16 cellular contexts compared by ENCODE assay signal in genomic region chr20:11430652-11431051, GRCh38.
DNase-seq lines count a peak whose midpoint lies in the region; ATAC-seq, FAIRE-seq and TF ChIP-seq lines count a peak whose summit lies in the region.
"Had no signal": no experiment of that assay in that cellular context is flagged by ENCODE, and none has a peak within 500 bp of the region (broad histone marks: within the 10 kb centered on the region; RNA-seq: fewer than 3 reads in every experiment).

No MANE protein-coding gene starts in this region.

- H3K27ac ChIP-seq in A549: no peak overlapping the region
- peak overlapping the region; percentile 28 for H3K27ac ChIP-seq in neural cell (ENCODE audit: low read length)
- no peak overlapping the region for H3K27ac ChIP-seq in hepatocyte
- H3K27ac ChIP-seq: BLaER1 treated with 17β-estradiol and CSF1 and Interleukin-3, amounts not matched to agents 10 nM and 100 nM; HL-60 had no signal

- H3K27me3 ChIP-seq in neural cell (ENCODE audit: insufficient read depth, low read depth, low read length) (no peaks in the 10 kb centered on the region), hepatocyte (no peaks in the 10 kb centered on the region)
- H3K27me3 ChIP-seq: BLaER1 treated with 17β-estradiol and CSF1 and Interleukin-3, amounts not matched to agents 10 nM and 100 nM had no signal

- H3K27me3 Mint-ChIP-seq in glutamatergic neuron (ENCODE audit: unreplicated experiment): peaks cover 2% of the 10 kb centered on the region
- no peaks in the 10 kb centered on the region for H3K27me3 Mint-ChIP-seq in type B pancreatic cell
- no peaks in the 10 kb centered on the region for H3K27me3 Mint-ChIP-seq in activated naive CD8-positive, alpha-beta T cell treated with anti-CD3 and anti-CD28 coated beads for 36 hours
- H3K27me3 Mint-ChIP-seq: B cell, IgD-negative memory B cell had no signal

- no peaks in the 10 kb centered on the region for H3K9me2 ChIP-seq in neural cell (ENCODE audit: insufficient read depth, low read length)
- H3K9me2 ChIP-seq in hepatocyte (replicated peaks; ENCODE audit: insufficient read depth): no peaks in the 10 kb centered on the region

- 91% methylated on average over 3 of the region's 3 CpGs for WGBS in A549 (ENCODE audit: missing lambda C conversion rate)
- WGBS in hepatocyte (ENCODE audit: low lambda C conversion rate, missing lambda C conversion rate): 78% methylated on average over 3 of the region's 3 CpGs

- TF ChIP-seq EP300 in A549 (IDR thresholded peaks at IDR 0.05) (no peak), neural cell (conservative IDR thresholded peaks at IDR 0.05; ENCODE audit: poor library complexity, severe bottlenecking) (no peak)

- TF ChIP-seq RAD21 in A549 (conservative IDR thresholded peaks at IDR 0.05 in 1 of 2, IDR thresholded peaks at IDR 0.05 in 1 of 2): no peak
- TF ChIP-seq RAD21 in neural cell (conservative IDR thresholded peaks at IDR 0.05): no peak

- DNase-seq in A549 (ENCODE audit: low read depth in 1 of 2, low spot score in 1 of 2) (no peak), glutamatergic neuron (no peak), type B pancreatic cell (ENCODE audit: extremely low spot score, unreplicated experiment) (no peak), hepatocyte (ENCODE audit: low spot score) (no peak), GM13977 (ENCODE audit: low spot score) (no peak)
- no peak for DNase-seq in activated naive CD8-positive, alpha-beta T cell treated with anti-CD3 and anti-CD28 coated beads for 36 hours
- DNase-seq: 8988T; Calu3; CD8-positive, alpha-beta T cell; GF-D8 had no signal

- H3K4me1 ChIP-seq in A549: peaks cover 7% of the 10 kb centered on the region
- H3K4me1 ChIP-seq in hepatocyte (ENCODE audit: insufficient read depth): no peaks in the 10 kb centered on the region
- H3K4me1 ChIP-seq: BLaER1 treated with 17β-estradiol and CSF1 and Interleukin-3, amounts not matched to agents 10 nM and 100 nM; HAP-1 had no signal

- H3K27ac Mint-ChIP-seq in glutamatergic neuron (ENCODE audit: unreplicated experiment) (peak overlapping the region; percentile 62), type B pancreatic cell (peak overlapping the region; percentile 18)
- no peak overlapping the region for H3K27ac Mint-ChIP-seq in activated naive CD8-positive, alpha-beta T cell treated with anti-CD3 and anti-CD28 coated beads for 36 hours
- H3K27ac Mint-ChIP-seq: B cell; CD8-positive, alpha-beta T cell; IgD-negative memory B cell had no signal

- no peak overlapping the region for H3K9ac ChIP-seq in neural cell (ENCODE audit: low read length)
- H3K9ac ChIP-seq: BLaER1 treated with 17β-estradiol and CSF1 and Interleukin-3, amounts not matched to agents 10 nM and 100 nM had no signal

- H3K9me3 Mint-ChIP-seq in glutamatergic neuron (ENCODE audit: unreplicated experiment) (no peaks in the 10 kb centered on the region), type B pancreatic cell (no peaks in the 10 kb centered on the region)
- H3K9me3 Mint-ChIP-seq in activated naive CD8-positive, alpha-beta T cell treated with anti-CD3 and anti-CD28 coated beads for 36 hours: peaks cover 3% of the 10 kb centered on the region

- no peaks in the 10 kb centered on the region for H3F3A ChIP-seq in neural cell (ENCODE audit: insufficient read depth, low read length, poor library complexity, severe bottlenecking)

- FAIRE-seq in A549 (lab: Jason Lieb, UNC): no peak

- no peaks in the 10 kb centered on the region for H3K36me3 ChIP-seq in neural cell (ENCODE audit: insufficient read depth, low read length)
- H3K36me3 ChIP-seq in hepatocyte (replicated peaks; ENCODE audit: insufficient read depth, low read depth): no peaks in the 10 kb centered on the region
- H3K36me3 ChIP-seq: BLaER1 treated with 17β-estradiol and CSF1 and Interleukin-3, amounts not matched to agents 10 nM and 100 nM; HAP-1 had no signal

- H3K4me3 Mint-ChIP-seq in glutamatergic neuron (ENCODE audit: unreplicated experiment) (no peak overlapping the region), type B pancreatic cell (peak overlapping the region; percentile 6)
- H3K4me3 Mint-ChIP-seq in activated naive CD8-positive, alpha-beta T cell treated with anti-CD3 and anti-CD28 coated beads for 36 hours: no peak overlapping the region
- H3K4me3 Mint-ChIP-seq: B cell; CD8-positive, alpha-beta T cell; IgD-negative memory B cell had no signal

- H3K4me1 Mint-ChIP-seq in glutamatergic neuron (ENCODE audit: low read depth, unreplicated experiment) (peaks cover 3% of the 10 kb centered on the region), type B pancreatic cell (ENCODE audit: unreplicated experiment) (peaks cover 19% of the 10 kb centered on the region)
- no peaks in the 10 kb centered on the region for H3K4me1 Mint-ChIP-seq in activated naive CD8-positive, alpha-beta T cell treated with anti-CD3 and anti-CD28 coated beads for 36 hours
- H3K4me1 Mint-ChIP-seq: B cell, IgD-negative memory B cell had no signal

- peaks cover 10% of the 10 kb centered on the region for H3K9me3 ChIP-seq in A549
- H3K9me3 ChIP-seq in neural cell (ENCODE audit: low read length): no peaks in the 10 kb centered on the region
- H3K9me3 ChIP-seq in hepatocyte (ENCODE audit: low read depth): no peaks in the 10 kb centered on the region

- TF ChIP-seq POLR2A in A549 (IDR thresholded peaks at IDR 0.05; ENCODE audit: low read length): no peak

- CTCF ChIA-PET in A549 (lab: Yijun Ruan, JAX): interaction anchor here (0.6 to 1.2 kb wide), 3 partner anchors 49 to 74 kb away, joined by 3 read pairs; no protein-coding TSS in a partner anchor

- no peak overlapping the region for H3K4me3 ChIP-seq in A549
- no peak overlapping the region for H3K4me3 ChIP-seq in neural cell (ENCODE audit: low read length)
- H3K4me3 ChIP-seq in hepatocyte: no peak overlapping the region
- H3K4me3 ChIP-seq: BLaER1 treated with 17β-estradiol and CSF1 and Interleukin-3, amounts not matched to agents 10 nM and 100 nM; HAP-1 had no signal

- in situ Hi-C loops in GM13977 (cut with MboI; ENCODE audit: low pct_unique_long_range_greater_than_20kb, low sequenced_read_pairs, unreplicated experiment): no loop called here

- no peaks in the 10 kb centered on the region for H3K79me2 ChIP-seq in neural cell (replicated peaks; ENCODE audit: insufficient read depth, low read length)
- H3K79me2 ChIP-seq in hepatocyte: no peaks in the 10 kb centered on the region

- POLR2A ChIA-PET in A549 (lab: Yijun Ruan, JAX): no interaction called here

- TF ChIP-seq CTCF in A549 (IDR thresholded peaks at IDR 0.05) (no peak), glutamatergic neuron (IDR thresholded peaks at IDR 0.05; ENCODE audit: partially characterized antibody, unreplicated experiment) (no peak), neural cell (IDR thresholded peaks at IDR 0.05; ENCODE audit: poor library complexity, severe bottlenecking) (no peak), type B pancreatic cell (conservative IDR thresholded peaks at IDR 0.05) (no peak), hepatocyte (IDR thresholded peaks at IDR 0.05; ENCODE audit: poor library complexity) (no peak), GM13977 (IDR thresholded peaks at IDR 0.05; ENCODE audit: extremely low read depth, insufficient read depth, missing control alignments) (no peak)

- no peak for ATAC-seq in A549
- ATAC-seq: CD8-positive, alpha-beta T cell had no signal

- H3K4me2 ChIP-seq in A549 (no peak overlapping the region), neural cell (ENCODE audit: low read length) (no peak overlapping the region), hepatocyte (no peak overlapping the region)
- H3K4me2 ChIP-seq: BLaER1 treated with 17β-estradiol and CSF1 and Interleukin-3, amounts not matched to agents 10 nM and 100 nM had no signal

- H4K20me1 ChIP-seq in neural cell (ENCODE audit: insufficient read depth) (no peaks in the 10 kb centered on the region), hepatocyte (ENCODE audit: insufficient read depth, poor library complexity, severe bottlenecking) (no peaks in the 10 kb centered on the region)
- H4K20me1 ChIP-seq: BLaER1 treated with 17β-estradiol and CSF1 and Interleukin-3, amounts not matched to agents 10 nM and 100 nM had no signal

- H2AFZ ChIP-seq in neural cell (ENCODE audit: low read depth, low read length) (no peak overlapping the region), hepatocyte (no peak overlapping the region)

- no peaks in the 10 kb centered on the region for H3K36me3 Mint-ChIP-seq in glutamatergic neuron (ENCODE audit: unreplicated experiment)
- no peaks in the 10 kb centered on the region for H3K36me3 Mint-ChIP-seq in type B pancreatic cell
- no peaks in the 10 kb centered on the region for H3K36me3 Mint-ChIP-seq in activated naive CD8-positive, alpha-beta T cell treated with anti-CD3 and anti-CD28 coated beads for 36 hours
- H3K36me3 Mint-ChIP-seq: CD8-positive, alpha-beta T cell; IgD-negative memory B cell had no signal

TF ChIP-seq in A549, 52 proteins besides CTCF, POLR2A, EP300 and RAD21:
- TF ChIP-seq MAFK (IDR thresholded peaks at IDR 0.05; ENCODE audit: partially characterized antibody): peak; percentile 68
- TF ChIP-seq PHF8 (IDR thresholded peaks at IDR 0.05; ENCODE audit: borderline replicate concordance, low read depth): no peak
- no peak for TF ChIP-seq RNF2 (IDR thresholded peaks at IDR 0.05; ENCODE audit: borderline replicate concordance, low read depth)

TF ChIP-seq in neural cell, 6 proteins besides CTCF, POLR2A, EP300 and RAD21 (continues in another document):
- TF ChIP-seq POLR2AphosphoS5 (IDR thresholded peaks at IDR 0.05) (no peak), EZH2 (IDR thresholded peaks at IDR 0.05; ENCODE audit: borderline replicate concordance, insufficient read depth, low read length, poor library complexity, severe bottlenecking) (no peak)
